Comparison of ENCODE assay signal across 3 cellular contexts in genomic region chr11:20243974-20244373, GRCh38.
TF ChIP-seq lines count a peak whose summit lies in the region.

No MANE protein-coding gene starts in this region.

TF ChIP-seq in SK-N-SH, 30 proteins besides CTCF, POLR2A, EP300 and RAD21 (continued from another document):
- no peak for TF ChIP-seq IRF3 (IDR thresholded peaks at IDR 0.05; ENCODE audit: low read depth, low read length)
- TF ChIP-seq SMC3 (IDR thresholded peaks at IDR 0.05; ENCODE audit: low read depth, low read length) = peak; percentile 12; the same call in 1 of the 2 replicates
- TF ChIP-seq POLR2AphosphoS5 (IDR thresholded peaks at IDR 0.05; ENCODE audit: low read depth, low read length) = no peak
- no peak for TF ChIP-seq CHD2 (IDR thresholded peaks at IDR 0.05; ENCODE audit: low read length, partially characterized antibody)

TF ChIP-seq in SK-N-SH treated with all-trans-retinoic acid at 6 μM for 48 hours, 23 proteins besides CTCF, POLR2A, EP300 and RAD21 (continued from another document):
- TF ChIP-seq TSHZ2 (CRISPR knock-in tag; IDR thresholded peaks at IDR 0.05) (no peak), CREB5 (CRISPR knock-in tag; IDR thresholded peaks at IDR 0.05; ENCODE audit: low read depth) (no peak), BACH2 (CRISPR knock-in tag; IDR thresholded peaks at IDR 0.05; ENCODE audit: borderline replicate concordance) (no peak)

TF ChIP-seq in H1, 55 proteins besides CTCF, POLR2A, EP300 and RAD21 (continued from another document):
- TF ChIP-seq NANOG (IDR thresholded peaks at IDR 0.05; ENCODE audit: insufficient read depth, low read depth, low read length, poor library complexity, severe bottlenecking) (no peak), SUZ12 (IDR thresholded peaks at IDR 0.05; ENCODE audit: low read length) (no peak), CHD2 (IDR thresholded peaks at IDR 0.05; ENCODE audit: low read length) (no peak), RFX5 (IDR thresholded peaks at IDR 0.05; ENCODE audit: borderline replicate concordance, low read depth, low read length) (no peak), TAF7 (optimal IDR thresholded peaks at IDR 0.05; ENCODE audit: borderline replicate concordance, low read depth, low read length) (no peak)
TF ChIP-seq in H1: peak in this region for 0.
